8 cellular contexts compared by ENCODE assay signal in genomic region chr7:130668258-130669050, GRCh38. TPM values are rescaled to one million over a fixed set of nuclear protein-coding genes. Genes with fewer than 3 reads are reported as not detected.
DNase-seq lines count a peak whose midpoint lies in the region; ATAC-seq and TF ChIP-seq lines count a peak whose summit lies in the region.

COPG2 (minus strand) TSS chr7:130668748; CDS start chr7:130668668, 80 bp downstream.

- H3K9me3 ChIP-seq in colonic mucosa = no peaks in the 10 kb centered on the region

- no peaks in the 10 kb centered on the region for H3K27me3 ChIP-seq in BJ (ENCODE audit: control insufficient read depth, insufficient read depth, low read length)
- no peaks in the 10 kb centered on the region for H3K27me3 ChIP-seq in colonic mucosa

- peaks cover 6% of the 10 kb centered on the region for H3K4me1 ChIP-seq in colonic mucosa

- peak within 1 kb of the TSS; percentile 70 to 78 for H3K9ac ChIP-seq in colonic mucosa (ENCODE audit: low read depth in 2 of 2, low read length in 2 of 2)

- peak; percentile 96 for ATAC-seq in HG03354 (IDR thresholded peaks at IDR 0.05; ENCODE audit: poor library complexity, severe bottlenecking, unreplicated experiment)
- peak; percentile 99 for ATAC-seq in left colon

- H3K27ac ChIP-seq in colonic mucosa = peak within 1 kb of the TSS; percentile 78

- DNase-seq in BJ (ENCODE audit: low read depth) (peak; percentile 25), NCI-H446 treated with DMSO at 0.1 percent for 48 hours (lab: John Stamatoyannopoulos, UW) (peak; percentile 71), colonic mucosa (peak; percentile 86), left colon (peak; percentile 72 to 90)
- peak; percentile 84 for DNase-seq in activated CD4-positive, alpha-beta T cell treated with anti-CD3 and anti-CD28 coated beads for 48 hours
- peak; percentile 55 to 81 for DNase-seq in stimulated activated CD4-positive, alpha-beta T cell treated with anti-CD3 and anti-CD28 coated beads, Interleukin-1b, Interleukin-23, amount 100 ng/mL, for 4 hours (ENCODE audit: low read depth in 2 of 2)

- H3K36me3 ChIP-seq in BJ (ENCODE audit: control insufficient read depth, insufficient read depth, low read length) (no peaks in the 10 kb centered on the region), colonic mucosa (no peaks in the 10 kb centered on the region)

- POLR2A ChIA-PET in BJ (lab: Charles Lee) = no interaction called here

- TF ChIP-seq POLR2A in GM19099 (IDR thresholded peaks at IDR 0.05; ENCODE audit: extremely low read depth, insufficient read length, low read depth) = peak; percentile 65

- TF ChIP-seq CTCF in BJ (IDR thresholded peaks at IDR 0.05; ENCODE audit: insufficient read depth, low read depth, low read length) = no peak
- no peak for TF ChIP-seq CTCF in colonic mucosa (IDR thresholded peaks at IDR 0.05)

- CTCF ChIA-PET in BJ (lab: Yijun Ruan, JAX) = interaction anchor here (1.1 to 1.4 kb wide), 2 partner anchors 13 to 90 kb away, joined by 4 read pairs; no protein-coding TSS in a partner anchor

- intact Hi-C loops in colonic mucosa (cut with DNase I) (no loop called here), left colon (cut with DNase I, micrococcal nuclease) (no loop called here)

- H3K4me3 ChIP-seq in BJ (ENCODE audit: low read depth, low read length) = peak within 1 kb of the TSS; percentile 93
- H3K4me3 ChIP-seq in colonic mucosa = peak within 1 kb of the TSS; percentile 77

RNA-seq across cellular contexts. Expression of gene COPG2, which starts in this region (rescaled TPM):
- 22.1 and 36.5 TPM in 2 replicates for polyA plus RNA-seq in BJ (2011; rRNA removed)
- 17.8 and 21.9 TPM in 2 replicates for polyA minus RNA-seq in BJ (2011; rRNA and poly(A)+ RNA removed)
- 10 to 100 TPM; 19.1 to 24.2 TPM for total RNA-seq in colonic mucosa
- 10 to 100 TPM; 19.1 to 20.4 TPM for total RNA-seq in left colon

Comparison
In these comparisons a context has a peak if more than half of its experiments do, and no peak if none do; other contexts are left out.
1. Peak in every context shown above with its lines: DNase-seq, ATAC-seq, H3K4me3 ChIP-seq and H3K27ac ChIP-seq.
2. DNase-seq: peak in every context shown above with its lines; median percentile 86 in colonic mucosa; 84 in activated CD4-positive, alpha-beta T cell treated with anti-CD3 and anti-CD28 coated beads for 48 hours; 81 in left colon; 71 in NCI-H446 treated with DMSO at 0.1 percent for 48 hours; 68 in stimulated activated CD4-positive, alpha-beta T cell treated with anti-CD3 and anti-CD28 coated beads, Interleukin-1b, Interleukin-23, amount 100 ng/mL, for 4 hours; 25 in BJ.